In genomic region chr16:2468142-2468724, GRCh38 we compare ENCODE assay signal across 6 cellular contexts. TPM values are rescaled to one million over a fixed set of nuclear protein-coding genes. Genes with fewer than 3 reads are reported as not detected.
DNase-seq lines count a peak whose midpoint lies in the region; ATAC-seq lines count a peak whose summit lies in the region.

No MANE protein-coding gene starts in this region.

- H3K36me3 ChIP-seq in skeletal muscle satellite cell (ENCODE audit: insufficient read depth, low read length), result no peaks in the 10 kb centered on the region

- H3K4me1 ChIP-seq in skeletal muscle satellite cell (ENCODE audit: control insufficient read depth, insufficient read depth, low read length), result peaks cover 36% of the 10 kb centered on the region

- peak overlapping the region; percentile 57 to 59 for H3K4me3 Mint-ChIP-seq in effector memory CD8-positive, alpha-beta T cell

- peak; percentile 64 for ATAC-seq in effector memory CD8-positive, alpha-beta T cell (replicated peaks)
- ATAC-seq in GM21737 (IDR thresholded peaks at IDR 0.05; ENCODE audit: unreplicated experiment), result no peak

- peaks cover 4 to 9% of the 10 kb centered on the region in 2 donors for H3K4me1 Mint-ChIP-seq in effector memory CD8-positive, alpha-beta T cell (ENCODE audit: low read depth in 2 of 2)

- no peaks in the 10 kb centered on the region for H3K36me3 Mint-ChIP-seq in effector memory CD8-positive, alpha-beta T cell (ENCODE audit: insufficient read depth)

- peak; percentile 76 for DNase-seq in COLO668 (lab: John Stamatoyannopoulos, UW; ENCODE audit: unreplicated experiment)
- peak; percentile 66 for DNase-seq in NCI-H1436 treated with DMSO at 0.1 percent for 48 hours (lab: John Stamatoyannopoulos, UW)
- no peak for DNase-seq in effector memory CD8-positive, alpha-beta T cell
- no peak for DNase-seq in cerebellum (ENCODE audit: low spot score)

- H3K27me3 ChIP-seq in skeletal muscle satellite cell (ENCODE audit: control insufficient read depth, insufficient read depth, low read length), result peaks cover 19% of the 10 kb centered on the region

- H3K9ac ChIP-seq in skeletal muscle satellite cell (ENCODE audit: low read depth, low read length), result peak overlapping the region; percentile 71

- peaks cover 13 to 53% of the 10 kb centered on the region in 2 donors for H3K27me3 Mint-ChIP-seq in effector memory CD8-positive, alpha-beta T cell

- no peaks in the 10 kb centered on the region for H3K9me3 ChIP-seq in skeletal muscle satellite cell (replicated peaks; ENCODE audit: low read length)

- H3K27ac Mint-ChIP-seq in effector memory CD8-positive, alpha-beta T cell, result no peak overlapping the region

- H3K4me3 ChIP-seq in skeletal muscle satellite cell (ENCODE audit: low read length), result peak overlapping the region; percentile 69

- no peaks in the 10 kb centered on the region for H3K9me3 Mint-ChIP-seq in effector memory CD8-positive, alpha-beta T cell

- H3K4me2 ChIP-seq in skeletal muscle satellite cell (ENCODE audit: low read length), result peak overlapping the region; percentile 84

RNA-seq across cellular contexts. Expression of gene NTN3, which starts 2.9 kb away (rescaled TPM):
- total RNA-seq in skeletal muscle satellite cell (2012; rRNA removed), result 0.22 and 0.25 TPM in 2 replicates
- total RNA-seq in cerebellum, result 2.5 TPM

RNA-seq across cellular contexts. Expression of gene TBC1D24, which starts 6.7 kb away (rescaled TPM):
- 13.2 and 16.4 TPM in 2 replicates for total RNA-seq in skeletal muscle satellite cell (2012; rRNA removed)
- 30.4 TPM for total RNA-seq in cerebellum

RNA-seq across cellular contexts. Expression of gene TEDC2, which starts 8.3 kb away (rescaled TPM):
- 5.8 and 9.6 TPM in 2 replicates for total RNA-seq in skeletal muscle satellite cell (2012; rRNA removed)
- 5.9 TPM for total RNA-seq in cerebellum

RNA-seq across cellular contexts. Expression of gene CCNF, which starts 39.0 kb away (rescaled TPM):
- total RNA-seq in skeletal muscle satellite cell (2012; rRNA removed), result 21.3 and 22.1 TPM in 2 replicates
- total RNA-seq in cerebellum, result 11.1 TPM

RNA-seq across cellular contexts. Expression of gene ATP6V0C, which starts 45.5 kb away (rescaled TPM):
- total RNA-seq in skeletal muscle satellite cell (2012; rRNA removed), result 32.4 and 40.8 TPM in 2 replicates
- 23.9 TPM for total RNA-seq in cerebellum

Comparison
In these comparisons a context has a peak if more than half of its experiments do, and no peak if none do; other contexts are left out.
1. DNase-seq: peak in COLO668 (single experiment) and NCI-H1436 treated with DMSO at 0.1 percent for 48 hours (single experiment); none in effector memory CD8-positive, alpha-beta T cell (0 of 3) and cerebellum (single experiment).